In genomic region chr4:139625487-139625886, GRCh38 we compare ENCODE assay signal across 27 cellular contexts.
"Had no signal": no experiment of that assay in that cellular context is flagged by ENCODE, and none has a peak within 500 bp of the region (broad histone marks: within the 10 kb centered on the region; RNA-seq: fewer than 3 reads in every experiment).

No MANE protein-coding gene starts in this region.

- DNase-seq: activated B cell treated with CpG ODN at 0.5 μM for 24 hours; activated CD4-positive, alpha-beta T cell treated with anti-CD3 and anti-CD28 coated beads for 1 hour; activated CD4-positive, alpha-beta T cell treated with anti-CD3 and anti-CD28 coated beads, Interleukin-2, amount 10 ng/mL, durations not matched to agents 24 days and 14 days; activated CD4-positive, alpha-beta T cell treated with anti-CD3 and anti-CD28 coated beads, Interleukin-2, amount 50 U/mL, for 48 hours; activated CD8-positive, alpha-beta memory T cell treated with anti-CD3 and anti-CD28 coated beads, Interleukin-2, amount 10 ng/mL, durations not matched to agents 7 days and 5 days; activated effector memory CD4-positive, alpha-beta T cell treated with Interleukin-2 at 50 U/mL for 16 hours; activated naive CD4-positive, alpha-beta T cell; activated T-cell treated with anti-CD3 and anti-CD28 coated beads, Interleukin-2, amount 50 U/mL, for 24 hours; aorta; central memory CD4-positive, alpha-beta T cell; MG63; NCI-H1930; NCI-H2171 treated with DMSO at 0.1 percent for 48 hours; NCI-H226; NCI-H526; NCI-H774; NK-92 treated with Interleukin-12 subunit alpha and Interleukin-12 subunit beta, amount 100 ng/mL, for 24 hours; OCI-M1; RPMI8226; T-cell; T-helper 2 cell; T1000 had no signal

- FAIRE-seq: bronchial epithelial cell, TTC549 had no signal

- H3K27me3 ChIP-seq: MG63 had no signal

- H3K36me3 ChIP-seq: MG63 had no signal

- H3K9me3 ChIP-seq: MG63 had no signal

- ATAC-seq: activated CD8-positive, alpha-beta memory T cell treated with anti-CD3 and anti-CD28 coated beads, Interleukin-2, amount 10 ng/mL, durations not matched to agents 7 days and 5 days; Panc1; Right ventricle myocardium inferior; T-cell had no signal

- H3K27ac ChIP-seq: SK-N-MC had no signal

- H3K4me3 ChIP-seq: MG63, SK-N-MC had no signal
